22 cellular contexts compared by ENCODE assay signal in genomic region chr15:69675727-69676126, GRCh38.
"Had no signal": no experiment of that assay in that cellular context is flagged by ENCODE, and none has a peak within 500 bp of the region (broad histone marks: within the 10 kb centered on the region; RNA-seq: fewer than 3 reads in every experiment).

No MANE protein-coding gene starts in this region.

- DNase-seq: Karpas-422, KG1, MG63, NCI-H1092, NCI-H1105 treated with DMSO at 0.1 percent for 48 hours, NCI-H1417 treated with DMSO at 0.1 percent for 48 hours, NCI-H146, NCI-H1694 treated with DMSO at 0.1 percent for 48 hours, NCI-H1930, NCI-H2081, NCI-H2107, NCI-H2227 treated with DMSO at 0.1 percent for 48 hours, NCI-H510A, NCI-H524 treated with DMSO at 0.1 percent for 48 hours, NCI-H69, NCI-H774, PC-9, Peyer's patch, SHP77 treated with DMSO at 0.1 percent for 48 hours, SJCRH30 had no signal

- H3K4me1 ChIP-seq: Peyer's patch, SJCRH30 had no signal

- H3K27me3 ChIP-seq: Peyer's patch had no signal

- H3K36me3 ChIP-seq: MG63, Peyer's patch, SJCRH30 had no signal

- H2AFZ ChIP-seq: PC-9 had no signal

- ATAC-seq: Right ventricle myocardium inferior, SK-N-SH treated with all-trans-retinoic acid at 6 μM for 48 hours had no signal

- H3K27ac ChIP-seq: PC-9, Peyer's patch, SJCRH30 had no signal

- H3K4me2 ChIP-seq: PC-9 had no signal

- H3K9me3 ChIP-seq: MG63, Peyer's patch, SJCRH30 had no signal

- H3K4me3 ChIP-seq: MG63, PC-9, Peyer's patch, SJCRH30 had no signal
